Comparison of ENCODE assay signal across 1 cellular context in the genomic region with DNA sequence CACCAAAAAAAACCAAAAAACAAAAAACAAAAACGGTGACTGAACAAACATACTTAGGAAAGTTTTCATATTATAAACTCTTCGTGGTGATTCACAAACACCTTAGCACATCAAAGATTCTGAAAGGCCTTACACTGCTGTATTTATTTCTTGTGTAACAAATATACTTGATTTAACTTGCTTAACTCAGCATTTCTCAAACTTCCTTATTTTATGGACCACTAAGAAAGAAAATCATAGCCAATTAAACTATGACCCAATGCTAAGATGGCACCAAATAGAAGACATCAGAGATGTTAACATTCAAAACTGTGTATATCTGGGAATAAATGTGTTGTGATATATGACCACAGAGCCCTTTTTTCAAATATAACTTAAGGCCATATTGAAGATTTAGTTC.
TF ChIP-seq lines count a peak whose summit lies in the region.

No MANE protein-coding gene starts in this region.

TF ChIP-seq in HepG2, 621 proteins besides CTCF, POLR2A, EP300 and RAD21:
- TF ChIP-seq MIXL1 (CRISPR knock-in tag; IDR thresholded peaks at IDR 0.05) (no peak), MED13 (CRISPR knock-in tag; IDR thresholded peaks at IDR 0.05) (no peak), FIP1L1 (IDR thresholded peaks at IDR 0.05; ENCODE audit: borderline replicate concordance, insufficient read depth, low read depth, low read length) (no peak), JUNB (CRISPR knock-in tag; IDR thresholded peaks at IDR 0.05; ENCODE audit: borderline replicate concordance) (no peak), ISL2 (CRISPR knock-in tag; IDR thresholded peaks at IDR 0.05) (no peak), ZNF460 (CRISPR knock-in tag; IDR thresholded peaks at IDR 0.05; ENCODE audit: borderline replicate concordance) (no peak), MNT (IDR thresholded peaks at IDR 0.05) (no peak), ZNF362 (CRISPR knock-in tag; IDR thresholded peaks at IDR 0.05; ENCODE audit: borderline replicate concordance) (no peak), MAFF (IDR thresholded peaks at IDR 0.05; ENCODE audit: low read depth, low read length) (peak; percentile 61), MAFG (CRISPR knock-in tag; IDR thresholded peaks at IDR 0.05) (no peak), MAFK (conservative IDR thresholded peaks at IDR 0.05 in 1 of 2, IDR thresholded peaks at IDR 0.05 in 1 of 2; ENCODE audit: low read length in 2 of 2) (peak; percentile 56 to 77)
- TF ChIP-seq, protein P1, sequence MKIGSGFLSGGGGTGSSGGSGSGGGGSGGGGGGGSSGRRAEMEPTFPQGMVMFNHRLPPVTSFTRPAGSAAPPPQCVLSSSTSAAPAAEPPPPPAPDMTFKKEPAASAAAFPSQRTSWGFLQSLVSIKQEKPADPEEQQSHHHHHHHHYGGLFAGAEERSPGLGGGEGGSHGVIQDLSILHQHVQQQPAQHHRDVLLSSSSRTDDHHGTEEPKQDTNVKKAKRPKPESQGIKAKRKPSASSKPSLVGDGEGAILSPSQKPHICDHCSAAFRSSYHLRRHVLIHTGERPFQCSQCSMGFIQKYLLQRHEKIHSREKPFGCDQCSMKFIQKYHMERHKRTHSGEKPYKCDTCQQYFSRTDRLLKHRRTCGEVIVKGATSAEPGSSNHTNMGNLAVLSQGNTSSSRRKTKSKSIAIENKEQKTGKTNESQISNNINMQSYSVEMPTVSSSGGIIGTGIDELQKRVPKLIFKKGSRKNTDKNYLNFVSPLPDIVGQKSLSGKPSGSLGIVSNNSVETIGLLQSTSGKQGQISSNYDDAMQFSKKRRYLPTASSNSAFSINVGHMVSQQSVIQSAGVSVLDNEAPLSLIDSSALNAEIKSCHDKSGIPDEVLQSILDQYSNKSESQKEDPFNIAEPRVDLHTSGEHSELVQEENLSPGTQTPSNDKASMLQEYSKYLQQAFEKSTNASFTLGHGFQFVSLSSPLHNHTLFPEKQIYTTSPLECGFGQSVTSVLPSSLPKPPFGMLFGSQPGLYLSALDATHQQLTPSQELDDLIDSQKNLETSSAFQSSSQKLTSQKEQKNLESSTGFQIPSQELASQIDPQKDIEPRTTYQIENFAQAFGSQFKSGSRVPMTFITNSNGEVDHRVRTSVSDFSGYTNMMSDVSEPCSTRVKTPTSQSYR (CRISPR knock-in tag; IDR thresholded peaks at IDR 0.05; ENCODE audit: borderline replicate concordance), result no peak
- TF ChIP-seq, protein P2, sequence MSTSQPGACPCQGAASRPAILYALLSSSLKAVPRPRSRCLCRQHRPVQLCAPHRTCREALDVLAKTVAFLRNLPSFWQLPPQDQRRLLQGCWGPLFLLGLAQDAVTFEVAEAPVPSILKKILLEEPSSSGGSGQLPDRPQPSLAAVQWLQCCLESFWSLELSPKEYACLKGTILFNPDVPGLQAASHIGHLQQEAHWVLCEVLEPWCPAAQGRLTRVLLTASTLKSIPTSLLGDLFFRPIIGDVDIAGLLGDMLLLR (CRISPR knock-in tag; IDR thresholded peaks at IDR 0.05), result no peak
- TF ChIP-seq, protein P3, sequence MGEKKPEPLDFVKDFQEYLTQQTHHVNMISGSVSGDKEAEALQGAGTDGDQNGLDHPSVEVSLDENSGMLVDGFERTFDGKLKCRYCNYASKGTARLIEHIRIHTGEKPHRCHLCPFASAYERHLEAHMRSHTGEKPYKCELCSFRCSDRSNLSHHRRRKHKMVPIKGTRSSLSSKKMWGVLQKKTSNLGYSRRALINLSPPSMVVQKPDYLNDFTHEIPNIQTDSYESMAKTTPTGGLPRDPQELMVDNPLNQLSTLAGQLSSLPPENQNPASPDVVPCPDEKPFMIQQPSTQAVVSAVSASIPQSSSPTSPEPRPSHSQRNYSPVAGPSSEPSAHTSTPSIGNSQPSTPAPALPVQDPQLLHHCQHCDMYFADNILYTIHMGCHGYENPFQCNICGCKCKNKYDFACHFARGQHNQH (CRISPR knock-in tag; IDR thresholded peaks at IDR 0.05), result no peak
- TF ChIP-seq, protein P4, sequence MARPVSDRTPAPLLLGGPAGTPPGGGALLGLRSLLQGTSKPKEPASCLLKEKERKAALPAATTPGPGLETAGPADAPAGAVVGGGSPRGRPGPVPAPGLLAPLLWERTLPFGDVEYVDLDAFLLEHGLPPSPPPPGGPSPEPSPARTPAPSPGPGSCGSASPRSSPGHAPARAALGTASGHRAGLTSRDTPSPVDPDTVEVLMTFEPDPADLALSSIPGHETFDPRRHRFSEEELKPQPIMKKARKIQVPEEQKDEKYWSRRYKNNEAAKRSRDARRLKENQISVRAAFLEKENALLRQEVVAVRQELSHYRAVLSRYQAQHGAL (CRISPR knock-in tag; IDR thresholded peaks at IDR 0.05; ENCODE audit: not compliant biosample characterization), result no peak
